21 cellular contexts compared by ENCODE assay signal in the genomic region with DNA sequence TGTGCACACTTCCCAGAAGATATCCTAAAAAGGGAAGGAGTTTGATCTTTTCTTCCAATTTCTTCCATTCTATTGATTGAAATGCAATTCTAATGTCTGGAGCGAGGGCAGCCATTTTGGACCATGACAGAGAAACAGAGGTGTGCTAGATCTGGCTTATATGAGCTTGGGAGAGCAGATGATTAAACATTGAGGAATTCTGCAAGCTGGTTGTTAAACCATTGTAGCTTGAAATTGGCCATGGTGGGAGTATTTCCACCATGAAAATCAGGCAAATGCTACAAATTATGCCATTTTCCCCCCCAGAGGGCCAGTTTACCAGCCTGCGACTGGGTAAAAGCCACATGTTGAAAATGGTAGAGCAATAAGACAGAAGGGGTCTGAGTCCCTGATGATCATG.
DNase-seq lines count a peak whose midpoint lies in the region; ATAC-seq, FAIRE-seq and TF ChIP-seq lines count a peak whose summit lies in the region.
"Had no signal": no experiment of that assay in that cellular context is flagged by ENCODE, and none has a peak within 500 bp of the region (broad histone marks: within the 10 kb centered on the region; RNA-seq: fewer than 3 reads in every experiment).

No MANE protein-coding gene starts in this region.

- DNase-seq in M059J (ENCODE audit: low read depth) = peak; percentile 54
- DNase-seq in epithelial cell of proximal tubule (ENCODE audit: low read depth) = peak; percentile 33
- DNase-seq in kidney glomerular epithelial cell (lab: John Stamatoyannopoulos, UW) = peak; percentile 56
- DNase-seq in pancreas = no peak
- DNase-seq in NCI-H1092 (lab: John Stamatoyannopoulos, UW) = no peak
- no peak for DNase-seq in NOMO-1 treated with dmso at 0.1 percent for 144 hours (lab: John Stamatoyannopoulos, UW; ENCODE audit: unreplicated experiment)
- DNase-seq: BE2C; C1 segment of cervical spinal cord; CD4-positive, CD25-positive, alpha-beta regulatory T cell; CD8-positive, alpha-beta memory T cell; COR-L47; DMS 273 treated with DMSO at 0.1 percent for 48 hours; DMS53; DND-41; EL; GM23248; HFFc6 had no signal

- H3K4me3 ChIP-seq in epithelial cell of proximal tubule (ENCODE audit: low read depth, low read length) (no peak overlapping the region), pancreas (no peak overlapping the region)
- H3K4me3 ChIP-seq: GM12878, GM23248 had no signal

- H3K9me3 ChIP-seq in pancreas = no peaks in the 10 kb centered on the region
- H3K9me3 ChIP-seq: BE2C had no signal

- TF ChIP-seq CTCF in epithelial cell of proximal tubule (conservative IDR thresholded peaks at IDR 0.05; ENCODE audit: low read depth, low read length) (no peak), pancreas (IDR thresholded peaks at IDR 0.05) (no peak)

- ATAC-seq in pancreas = no peak
- ATAC-seq: GM12878, HCT116 had no signal

- intact Hi-C loops in pancreas (cut with DNase I) = no loop called here

- no peaks in the 10 kb centered on the region for H3K4me1 ChIP-seq in pancreas
- H3K4me1 ChIP-seq: BE2C had no signal

- no peaks in the 10 kb centered on the region for H3K27me3 ChIP-seq in pancreas

- no peak overlapping the region for H3K27ac ChIP-seq in pancreas
- H3K27ac ChIP-seq: GM23248 had no signal

- 91 to 98% methylated on average over 2 of the region's 2 CpGs for WGBS in pancreas, 2 donors

- no peaks in the 10 kb centered on the region for H3K36me3 ChIP-seq in pancreas
- H3K36me3 ChIP-seq: BE2C had no signal

- FAIRE-seq in pancreas (lab: Jason Lieb, UNC) = no peak
- FAIRE-seq: GM12878, GM19239, H54 had no signal

Comparison
In these comparisons a context has a peak if more than half of its experiments do, and no peak if none do; other contexts are left out.
1. DNase-seq: peak in M059J (single experiment), epithelial cell of proximal tubule (single experiment) and kidney glomerular epithelial cell (single experiment); none in pancreas (0 of 6), NCI-H1092 (single experiment) and NOMO-1 treated with dmso at 0.1 percent for 144 hours (single experiment).